15 cellular contexts compared by ENCODE assay signal in the genomic region with DNA sequence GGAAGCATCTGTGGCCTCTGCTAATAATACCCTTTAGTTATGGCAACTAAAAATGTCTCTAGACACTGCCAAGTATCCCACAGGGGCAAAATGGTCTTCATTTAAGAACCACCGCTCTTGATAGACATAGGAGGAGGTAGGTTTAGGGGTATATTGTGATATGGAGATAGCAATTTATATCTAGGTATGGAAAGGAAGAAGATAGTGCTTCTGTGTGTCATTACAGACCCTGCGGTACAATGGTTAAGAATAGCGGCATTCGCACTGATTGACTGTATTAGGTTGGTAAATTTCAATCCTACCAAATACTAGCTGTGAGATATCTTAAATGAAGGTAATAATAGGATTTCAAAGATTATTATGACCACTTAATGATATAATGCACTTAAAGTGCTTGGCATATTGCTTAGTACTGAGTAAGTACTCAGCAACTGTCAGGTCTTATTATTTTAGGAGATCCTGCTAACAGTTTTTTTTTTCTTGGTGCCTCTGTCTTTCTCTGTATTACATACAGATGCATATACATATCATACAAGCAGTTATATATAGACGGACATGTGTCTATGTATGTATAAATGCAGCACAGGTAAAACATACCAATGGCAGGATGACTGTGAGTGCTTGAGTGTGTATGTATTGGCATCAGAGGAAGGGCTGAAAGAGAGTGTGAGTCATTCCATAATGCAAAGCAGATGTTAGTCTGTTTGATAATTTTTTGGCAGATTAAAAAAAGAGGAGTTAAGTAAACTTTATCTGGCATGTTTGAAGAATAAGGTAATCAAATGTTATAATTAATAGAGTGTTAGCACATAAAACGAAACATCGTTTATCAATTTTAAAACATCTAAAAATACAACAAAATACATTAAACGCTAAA. TPM values are rescaled to one million over a fixed set of nuclear protein-coding genes. Genes with fewer than 3 reads are reported as not detected.
DNase-seq lines count a peak whose midpoint lies in the region; ATAC-seq, FAIRE-seq and TF ChIP-seq lines count a peak whose summit lies in the region.
"Had no signal": no experiment of that assay in that cellular context is flagged by ENCODE, and none has a peak within 500 bp of the region (broad histone marks: within the 10 kb centered on the region; RNA-seq: fewer than 3 reads in every experiment).

No MANE protein-coding gene starts in this region.

- H3K4me3 Mint-ChIP-seq in activated T-cell treated with anti-CD3 and anti-CD28 coated beads, Interleukin-2, amount 50 U/mL, for 72 hours, result no peak overlapping the region
- no peak overlapping the region for H3K4me3 Mint-ChIP-seq in activated T-cell treated with anti-CD3 and anti-CD28 coated beads, Interleukin-2, amount 50 U/mL, for 24 hours
- H3K4me3 Mint-ChIP-seq: activated T-cell treated with anti-CD3 and anti-CD28 coated beads, Interleukin-2, amount 50 U/mL, for 4 hours; natural killer cell had no signal

- in situ Hi-C loops in GM13976 (cut with MboI; ENCODE audit: low sequenced_read_pairs, unreplicated experiment), result no loop called here

- no peak for FAIRE-seq in bronchial epithelial cell (lab: Jason Lieb, UNC)

- DNase-seq in activated T-cell treated with anti-CD3 and anti-CD28 coated beads, Interleukin-2, amount 50 U/mL, for 72 hours, result no peak
- no peak for DNase-seq in activated T-cell treated with anti-CD3 and anti-CD28 coated beads, Interleukin-2, amount 50 U/mL, for 24 hours
- peak; percentile 49 for DNase-seq in NCI-H524 treated with DMSO at 0.1 percent for 48 hours (lab: John Stamatoyannopoulos, UW)
- DNase-seq in bronchial epithelial cell (ENCODE audit: low read depth), result peak; percentile 47
- DNase-seq in sciatic nerve (ENCODE audit: low spot score), result no peak
- DNase-seq in GM13976 (ENCODE audit: low spot score), result no peak
- DNase-seq in hippocampal formation (lab: John Stamatoyannopoulos, UW), result no peak
- DNase-seq: activated T-cell treated with anti-CD3 and anti-CD28 coated beads, Interleukin-2, amount 50 U/mL, for 4 hours; left colon; natural killer cell; NCI-H2171; RPMI8226; trophoblast cell had no signal

- peak; percentile 61 to 70 for ATAC-seq in activated T-cell treated with anti-CD3 and anti-CD28 coated beads, Interleukin-2, amount 50 U/mL, for 72 hours (replicated peaks in 1 of 2)
- peak; percentile 79 for ATAC-seq in sciatic nerve
- ATAC-seq in GM18519 (IDR thresholded peaks at IDR 0.05; ENCODE audit: low FRiP score, unreplicated experiment), result no peak
- ATAC-seq: left colon had no signal

- no peak overlapping the region for H3K27ac Mint-ChIP-seq in activated T-cell treated with anti-CD3 and anti-CD28 coated beads, Interleukin-2, amount 50 U/mL, for 72 hours
- H3K27ac Mint-ChIP-seq in activated T-cell treated with anti-CD3 and anti-CD28 coated beads, Interleukin-2, amount 50 U/mL, for 24 hours, result no peak overlapping the region
- H3K27ac Mint-ChIP-seq: natural killer cell had no signal

- H3K36me3 Mint-ChIP-seq in activated T-cell treated with anti-CD3 and anti-CD28 coated beads, Interleukin-2, amount 50 U/mL, for 72 hours (ENCODE audit: insufficient read depth in 2 of 2), result no peaks in the 10 kb centered on the region
- no peaks in the 10 kb centered on the region for H3K36me3 Mint-ChIP-seq in activated T-cell treated with anti-CD3 and anti-CD28 coated beads, Interleukin-2, amount 50 U/mL, for 24 hours (ENCODE audit: low read depth)
- H3K36me3 Mint-ChIP-seq: natural killer cell had no signal

- no peak overlapping the region for H3K4me3 ChIP-seq in bronchial epithelial cell (ENCODE audit: low read depth, low read length)
- H3K4me3 ChIP-seq: esophagus muscularis mucosa had no signal

- H3K9me3 Mint-ChIP-seq in activated T-cell treated with anti-CD3 and anti-CD28 coated beads, Interleukin-2, amount 50 U/mL, for 72 hours, result no peaks in the 10 kb centered on the region
- no peaks in the 10 kb centered on the region for H3K9me3 Mint-ChIP-seq in activated T-cell treated with anti-CD3 and anti-CD28 coated beads, Interleukin-2, amount 50 U/mL, for 24 hours
- H3K9me3 Mint-ChIP-seq: activated T-cell treated with anti-CD3 and anti-CD28 coated beads, Interleukin-2, amount 50 U/mL, for 4 hours had no signal

- intact Hi-C loops in sciatic nerve (cut with DNase I), result no loop called here

- TF ChIP-seq CTCF in bronchial epithelial cell (IDR thresholded peaks at IDR 0.05; ENCODE audit: insufficient read depth, low read length, severe bottlenecking) (no peak), GM13976 (IDR thresholded peaks at IDR 0.05; ENCODE audit: borderline replicate concordance, control extremely low read depth, extremely low read depth, insufficient read depth, missing control alignments) (no peak)

- no peaks in the 10 kb centered on the region for H3K27me3 Mint-ChIP-seq in activated T-cell treated with anti-CD3 and anti-CD28 coated beads, Interleukin-2, amount 50 U/mL, for 72 hours (ENCODE audit: low read depth)
- H3K27me3 Mint-ChIP-seq in activated T-cell treated with anti-CD3 and anti-CD28 coated beads, Interleukin-2, amount 50 U/mL, for 24 hours, result no peaks in the 10 kb centered on the region

- no peaks in the 10 kb centered on the region for H3K27me3 ChIP-seq in bronchial epithelial cell (ENCODE audit: control insufficient read depth, insufficient read depth, low read length)
- H3K27me3 ChIP-seq: esophagus muscularis mucosa had no signal

- no peaks in the 10 kb centered on the region for H3K36me3 ChIP-seq in bronchial epithelial cell (ENCODE audit: control insufficient read depth, insufficient read depth, low read length)
- H3K36me3 ChIP-seq: esophagus muscularis mucosa had no signal

- peaks cover 7% of the 10 kb centered on the region for H3K4me1 Mint-ChIP-seq in activated T-cell treated with anti-CD3 and anti-CD28 coated beads, Interleukin-2, amount 50 U/mL, for 72 hours (ENCODE audit: low read depth)
- H3K4me1 Mint-ChIP-seq in activated T-cell treated with anti-CD3 and anti-CD28 coated beads, Interleukin-2, amount 50 U/mL, for 24 hours (ENCODE audit: low read depth), result no peaks in the 10 kb centered on the region
- H3K4me1 Mint-ChIP-seq: natural killer cell had no signal

RNA-seq across cellular contexts. Expression of gene ITGB8, which starts 50.0 kb away (rescaled TPM):
- under 1 TPM in 1 of 2 donors, not detected in 1; 0.02 TPM for total RNA-seq in activated T-cell treated with anti-CD3 and anti-CD28 coated beads, Interleukin-2, amount 50 U/mL, for 72 hours
- 10.5 and 13.8 TPM in 2 replicates for total RNA-seq in bronchial epithelial cell
- 207 TPM for total RNA-seq in sciatic nerve

Comparison
In these comparisons a context has a peak if more than half of its experiments do, and no peak if none do; other contexts are left out.
1. DNase-seq: peak in NCI-H524 treated with DMSO at 0.1 percent for 48 hours (single experiment) and bronchial epithelial cell (single experiment); none in activated T-cell treated with anti-CD3 and anti-CD28 coated beads, Interleukin-2, amount 50 U/mL, for 72 hours (0 of 2), activated T-cell treated with anti-CD3 and anti-CD28 coated beads, Interleukin-2, amount 50 U/mL, for 24 hours (single experiment), sciatic nerve (single experiment), GM13976 (single experiment) and hippocampal formation (0 of 2).
2. RNA of gene ITGB8, which starts 50.0 kb away (total RNA-seq): 207 TPM in sciatic nerve (single experiment); 10.5 to 13.8 TPM in bronchial epithelial cell and 0.02 TPM in activated T-cell treated with anti-CD3 and anti-CD28 coated beads, Interleukin-2, amount 50 U/mL, for 72 hours; every median in the first group is over 10 times any median in the second.